In the genomic region with DNA sequence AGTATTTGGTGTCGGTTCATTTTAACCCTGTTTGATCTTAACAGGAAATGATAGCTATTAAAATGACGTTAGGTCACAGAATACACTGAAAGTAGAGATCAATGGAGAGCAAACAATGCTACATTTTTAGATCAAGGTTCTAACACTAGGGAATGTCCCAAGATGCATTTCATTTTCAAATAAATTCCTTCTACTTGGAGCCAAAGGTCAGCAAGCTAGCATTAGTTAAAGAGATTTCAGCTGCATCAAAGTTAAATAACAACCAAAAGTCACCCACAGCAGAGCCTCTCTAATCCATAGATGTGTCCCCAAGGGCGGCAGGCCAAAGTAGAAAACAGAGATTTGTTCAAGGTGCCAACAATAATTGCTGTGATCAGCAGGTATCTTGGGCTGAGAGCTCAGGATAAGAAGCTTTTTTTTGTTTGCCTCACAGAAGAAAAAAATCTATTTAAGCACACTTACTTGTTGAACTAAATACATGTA, we compare ENCODE assay signal across 32 cellular contexts.
A peak's percentile ranks its signal among the peaks of the same experiment; 100 is the strongest.
DNase-seq lines count a peak whose midpoint lies in the region; ATAC-seq, FAIRE-seq and TF ChIP-seq lines count a peak whose summit lies in the region.
"Had no signal": no experiment of that assay in that cellular context is flagged by ENCODE, and none has a peak within 500 bp of the region (broad histone marks: within the 10 kb centered on the region; RNA-seq: fewer than 3 reads in every experiment).

No MANE protein-coding gene starts in this region.

- H3K9me3 ChIP-seq in WERI-Rb-1 (ENCODE audit: severe bottlenecking): no peaks in the 10 kb centered on the region
- no peaks in the 10 kb centered on the region for H3K9me3 ChIP-seq in liver (ENCODE audit: control insufficient read depth in 4 of 4, low read length in 3 of 4)
- H3K9me3 ChIP-seq in small intestine (ENCODE audit: control insufficient read depth, low read depth): no peaks in the 10 kb centered on the region
- peaks cover 0 to 18% (median 0%) of the 10 kb centered on the region in 11 donors for H3K9me3 ChIP-seq in heart right ventricle
- H3K9me3 ChIP-seq: ovary, SK-N-SH, transverse colon had no signal

- no peak overlapping the region for H3K27ac ChIP-seq in WERI-Rb-1
- H3K27ac ChIP-seq in liver (ENCODE audit: low read depth in 1 of 2, low read length in 2 of 2): no peak overlapping the region
- no peak overlapping the region for H3K27ac ChIP-seq in small intestine (ENCODE audit: low read depth in 1 of 2, low read length in 1 of 2)
- H3K27ac ChIP-seq in heart right ventricle: no peak overlapping the region
- H3K27ac ChIP-seq: cardiac muscle cell, coronary artery, foreskin keratinocyte, ovary, transverse colon had no signal

- no peak overlapping the region for H3K9ac ChIP-seq in liver (ENCODE audit: low read depth in 1 of 2, low read length in 2 of 2)
- H3K9ac ChIP-seq: SK-N-SH had no signal

- H3K4me1 ChIP-seq in liver (ENCODE audit: control insufficient read depth in 4 of 4, insufficient read depth in 4 of 4, low read length in 3 of 4): peaks cover 0 to 17% (median 6%) of the 10 kb centered on the region in 4 donors
- H3K4me1 ChIP-seq in small intestine (ENCODE audit: control insufficient read depth in 2 of 2, insufficient read depth in 1 of 2, low read depth in 1 of 2, low read length in 1 of 2): no peaks in the 10 kb centered on the region
- no peaks in the 10 kb centered on the region for H3K4me1 ChIP-seq in heart right ventricle
- H3K4me1 ChIP-seq: foreskin keratinocyte, transverse colon had no signal

- ATAC-seq in heart right ventricle: no peak
- ATAC-seq: esophagus mucosa; foreskin keratinocyte; naive thymus-derived CD8-positive, alpha-beta T cell; PC-3; right cardiac atrium had no signal

- H3K4me3 ChIP-seq in WERI-Rb-1 (ENCODE audit: low read depth, low read length) (no peak overlapping the region), liver (ENCODE audit: low read depth in 1 of 3, low read length in 3 of 3) (peak overlapping the region in 1 of 3 donors; percentile 24), small intestine (ENCODE audit: low read depth in 1 of 2, low read length in 2 of 2) (no peak overlapping the region), heart right ventricle (no peak overlapping the region)
- H3K4me3 ChIP-seq: cardiac muscle cell, coronary artery, ovary, transverse colon had no signal

- H3K36me3 ChIP-seq in WERI-Rb-1: no peaks in the 10 kb centered on the region
- H3K36me3 ChIP-seq in liver (ENCODE audit: control insufficient read depth in 4 of 4, insufficient read depth in 3 of 4, low read depth in 1 of 4, low read length in 3 of 4): no peaks in the 10 kb centered on the region
- no peaks in the 10 kb centered on the region for H3K36me3 ChIP-seq in small intestine (ENCODE audit: control insufficient read depth in 2 of 2, insufficient read depth in 2 of 2, low read length in 2 of 2)
- no peaks in the 10 kb centered on the region for H3K36me3 ChIP-seq in heart right ventricle
- H3K36me3 ChIP-seq: cardiac muscle cell, ovary, transverse colon had no signal

- intact Hi-C loops in heart right ventricle (cut with DNase I): no loop called here

- DNase-seq in NCI-H748 (lab: John Stamatoyannopoulos, UW; ENCODE audit: unreplicated experiment) (peak; percentile 33), NCI-H748 treated with DMSO at 0.1 percent for 48 hours (lab: John Stamatoyannopoulos, UW) (no peak), WERI-Rb-1 (peak; percentile 16), small intestine (peak; percentile 81), glomerular visceral epithelial cell (ENCODE audit: extremely low spot score) (no peak), urothelium cell line (ENCODE audit: low spot score) (no peak), heart right ventricle (no peak)
- DNase-seq: activated CD4-positive, alpha-beta T cell treated with anti-CD3 and anti-CD28 coated beads for 4 hours; activated effector memory CD4-positive, alpha-beta T cell treated with Interleukin-2 at 50 U/mL for 16 hours; activated naive CD8-positive, alpha-beta T cell treated with anti-CD3 and anti-CD28 coated beads for 36 hours; activated T-cell treated with anti-CD3 and anti-CD28 coated beads for 4 hours; aorta; effector memory CD4-positive, alpha-beta T cell; foreskin keratinocyte; immature natural killer cell; midbrain; naive thymus-derived CD8-positive, alpha-beta T cell; NCI-H1092 treated with DMSO at 0.1 percent for 48 hours; NCI-H2081; NK-92 treated with Interleukin-12 subunit alpha and Interleukin-12 subunit beta, amount 100 ng/mL, for 24 hours; ovary; PC-3; right cardiac atrium; SK-N-SH; stimulated activated CD4-positive, alpha-beta T cell treated with anti-CD3 and anti-CD28 coated beads, Interleukin-12 subunit alpha, Interleukin-12 subunit beta, amount 100 ng/mL, for 4 hours; stimulated activated CD4-positive, alpha-beta T cell treated with anti-CD3 and anti-CD28 coated beads, Interleukin-4, amount 100 ng/mL, for 1 hour; T-helper 2 cell; transverse colon had no signal

- no peak for FAIRE-seq in small intestine (lab: Jason Lieb, UNC)
- no peak for FAIRE-seq in urothelium cell line (lab: Jason Lieb, UNC)

- TF ChIP-seq RAD21 in liver (IDR thresholded peaks at IDR 0.05): peak; percentile 66 to 70

- H3K27me3 ChIP-seq in WERI-Rb-1 (ENCODE audit: insufficient read depth, low read depth, severe bottlenecking): no peaks in the 10 kb centered on the region
- H3K27me3 ChIP-seq in liver (ENCODE audit: control insufficient read depth in 4 of 4, insufficient read depth in 4 of 4, low read length in 3 of 4): no peaks in the 10 kb centered on the region
- H3K27me3 ChIP-seq in small intestine (ENCODE audit: control insufficient read depth in 2 of 2, insufficient read depth in 2 of 2, low read length in 2 of 2): no peaks in the 10 kb centered on the region
- no peaks in the 10 kb centered on the region for H3K27me3 ChIP-seq in heart right ventricle
- H3K27me3 ChIP-seq: cardiac muscle cell, foreskin keratinocyte, ovary, transverse colon had no signal

- WGBS in liver: 22% methylated on average over 3 of the region's 3 CpGs
- 11 to 43% (median 19%) methylated on average over 3 of the region's 3 CpGs for WGBS in small intestine, 3 donors
- WGBS in heart right ventricle, 2 donors: 66 to 79% methylated on average over 3 of the region's 3 CpGs

- no peak for TF ChIP-seq CTCF in WERI-Rb-1 (IDR thresholded peaks at IDR 0.05; ENCODE audit: low read depth, low read length)
- TF ChIP-seq CTCF in liver (IDR thresholded peaks at IDR 0.05; ENCODE audit: low read depth, low read length, missing input control): no peak
- TF ChIP-seq CTCF in heart right ventricle (IDR thresholded peaks at IDR 0.05): no peak

TF ChIP-seq in liver, 16 proteins besides CTCF, POLR2A, EP300 and RAD21 (continues in another document):
- TF ChIP-seq, protein P1, sequence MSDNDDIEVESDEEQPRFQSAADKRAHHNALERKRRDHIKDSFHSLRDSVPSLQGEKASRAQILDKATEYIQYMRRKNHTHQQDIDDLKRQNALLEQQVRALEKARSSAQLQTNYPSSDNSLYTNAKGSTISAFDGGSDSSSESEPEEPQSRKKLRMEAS (IDR thresholded peaks at IDR 0.05): peak; percentile 77
- TF ChIP-seq ATF3 (IDR thresholded peaks at IDR 0.05) (peak; percentile 51), TAF1 (conservative IDR thresholded peaks at IDR 0.05) (no peak), FOXA2 (IDR thresholded peaks at IDR 0.05) (peak; percentile 81), YY1 (IDR thresholded peaks at IDR 0.05) (peak; percentile 87), RXRA (IDR thresholded peaks at IDR 0.05) (peak; percentile 88 to 94), HNF4G (IDR thresholded peaks at IDR 0.05) (peak; percentile 83), JUND (IDR thresholded peaks at IDR 0.05) (peak; percentile 75 to 85), NR2F2 (IDR thresholded peaks at IDR 0.05) (peak; percentile 96)
- TF ChIP-seq, protein P2, sequence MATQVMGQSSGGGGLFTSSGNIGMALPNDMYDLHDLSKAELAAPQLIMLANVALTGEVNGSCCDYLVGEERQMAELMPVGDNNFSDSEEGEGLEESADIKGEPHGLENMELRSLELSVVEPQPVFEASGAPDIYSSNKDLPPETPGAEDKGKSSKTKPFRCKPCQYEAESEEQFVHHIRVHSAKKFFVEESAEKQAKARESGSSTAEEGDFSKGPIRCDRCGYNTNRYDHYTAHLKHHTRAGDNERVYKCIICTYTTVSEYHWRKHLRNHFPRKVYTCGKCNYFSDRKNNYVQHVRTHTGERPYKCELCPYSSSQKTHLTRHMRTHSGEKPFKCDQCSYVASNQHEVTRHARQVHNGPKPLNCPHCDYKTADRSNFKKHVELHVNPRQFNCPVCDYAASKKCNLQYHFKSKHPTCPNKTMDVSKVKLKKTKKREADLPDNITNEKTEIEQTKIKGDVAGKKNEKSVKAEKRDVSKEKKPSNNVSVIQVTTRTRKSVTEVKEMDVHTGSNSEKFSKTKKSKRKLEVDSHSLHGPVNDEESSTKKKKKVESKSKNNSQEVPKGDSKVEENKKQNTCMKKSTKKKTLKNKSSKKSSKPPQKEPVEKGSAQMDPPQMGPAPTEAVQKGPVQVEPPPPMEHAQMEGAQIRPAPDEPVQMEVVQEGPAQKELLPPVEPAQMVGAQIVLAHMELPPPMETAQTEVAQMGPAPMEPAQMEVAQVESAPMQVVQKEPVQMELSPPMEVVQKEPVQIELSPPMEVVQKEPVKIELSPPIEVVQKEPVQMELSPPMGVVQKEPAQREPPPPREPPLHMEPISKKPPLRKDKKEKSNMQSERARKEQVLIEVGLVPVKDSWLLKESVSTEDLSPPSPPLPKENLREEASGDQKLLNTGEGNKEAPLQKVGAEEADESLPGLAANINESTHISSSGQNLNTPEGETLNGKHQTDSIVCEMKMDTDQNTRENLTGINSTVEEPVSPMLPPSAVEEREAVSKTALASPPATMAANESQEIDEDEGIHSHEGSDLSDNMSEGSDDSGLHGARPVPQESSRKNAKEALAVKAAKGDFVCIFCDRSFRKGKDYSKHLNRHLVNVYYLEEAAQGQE (IDR thresholded peaks at IDR 0.05): peak; percentile 61

Comparison
In these comparisons a context has a peak if more than half of its experiments do, and no peak if none do; other contexts are left out.
1. DNase-seq: peak in NCI-H748 (single experiment), WERI-Rb-1 (single experiment) and small intestine (single experiment); none in NCI-H748 treated with DMSO at 0.1 percent for 48 hours (single experiment), glomerular visceral epithelial cell (single experiment), urothelium cell line (single experiment) and heart right ventricle (0 of 2).